Comparison of ENCODE assay signal across 9 cellular contexts in the genomic region with DNA sequence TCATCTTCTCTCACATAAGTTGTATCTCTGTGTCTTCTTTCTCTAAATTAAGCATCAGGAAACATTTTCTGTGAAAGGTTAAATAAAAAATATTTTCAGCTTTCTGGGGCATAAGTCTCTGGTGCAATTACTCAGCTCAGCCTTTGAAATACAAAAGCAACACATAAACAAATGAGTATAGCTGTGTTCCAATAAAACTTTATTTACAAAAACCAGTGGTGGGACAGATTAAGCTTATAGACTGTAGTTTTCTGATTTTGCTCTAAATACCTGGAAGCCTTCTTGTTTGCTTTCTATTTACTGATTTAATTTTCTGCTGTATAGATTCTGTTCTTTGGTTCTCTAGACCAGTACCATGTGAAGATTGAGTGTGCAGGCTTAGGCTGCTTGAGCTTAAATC.
"Had no signal": no experiment of that assay in that cellular context is flagged by ENCODE, and none has a peak within 500 bp of the region (broad histone marks: within the 10 kb centered on the region; RNA-seq: fewer than 3 reads in every experiment).

No MANE protein-coding gene starts in this region.

- H3K36me3 Mint-ChIP-seq: IgD-negative memory B cell had no signal

- H3K4me3 ChIP-seq: HAP-1 had no signal

- DNase-seq: GOT3, H7, HFFc6, KG1 had no signal

- H3K4me1 Mint-ChIP-seq: IgD-negative memory B cell had no signal

- H3K36me3 ChIP-seq: HAP-1 had no signal

- H3K27ac Mint-ChIP-seq: HFFc6, IgD-negative memory B cell had no signal

- H3K27ac ChIP-seq: HL-60 had no signal

- H3K9me3 Mint-ChIP-seq: IgD-negative memory B cell had no signal

- ATAC-seq: HCT116, HepG2 had no signal

- H3K4me1 ChIP-seq: HAP-1 had no signal

- FAIRE-seq: HepG2 had no signal

- H3K9me3 ChIP-seq: HAP-1 had no signal

- H3K4me3 Mint-ChIP-seq: HFFc6, IgD-negative memory B cell had no signal
